Comparison of ENCODE assay signal across 1 cellular context in the genomic region with DNA sequence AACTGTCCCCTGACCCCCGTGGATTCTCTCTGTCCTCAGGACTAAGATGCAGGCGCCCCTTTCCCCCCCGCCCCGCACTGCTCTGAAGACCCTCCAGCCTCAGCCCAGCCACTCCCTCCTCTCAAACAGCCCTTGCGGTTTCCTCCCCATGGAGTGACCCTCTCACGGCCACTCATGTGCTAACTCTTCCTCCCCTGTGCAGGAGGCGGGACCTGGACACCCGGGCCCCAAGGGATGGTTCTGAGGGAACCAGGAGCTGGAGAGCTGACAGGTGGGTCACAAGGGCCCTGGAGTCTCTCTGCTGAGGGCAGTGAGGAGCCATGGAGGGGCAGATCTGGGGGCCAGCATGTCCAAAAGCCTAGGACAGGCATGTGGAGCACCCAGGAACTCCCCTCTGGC.
TF ChIP-seq lines count a peak whose summit lies in the region.

No MANE protein-coding gene starts in this region.

TF ChIP-seq in HepG2, 621 proteins besides CTCF, POLR2A, EP300 and RAD21:
- TF ChIP-seq DMAP1 (CRISPR knock-in tag; IDR thresholded peaks at IDR 0.05): peak; percentile 2; the same call in 1 of the 2 replicates
- TF ChIP-seq NKX3-1 (CRISPR knock-in tag; IDR thresholded peaks at IDR 0.05): no peak
- no peak for TF ChIP-seq SRY (CRISPR knock-in tag; IDR thresholded peaks at IDR 0.05)
- 0 out of 2 replicates have a peak, but pooled peaks have one; percentile 17 for TF ChIP-seq NR2F6 (IDR thresholded peaks at IDR 0.05)
- TF ChIP-seq NR2F6 (CRISPR knock-in tag; IDR thresholded peaks at IDR 0.05): no peak
- peak; percentile 34; the same call in 1 of the 2 replicates for TF ChIP-seq SALL1 (CRISPR knock-in tag; IDR thresholded peaks at IDR 0.05)
- TF ChIP-seq, protein P1, sequence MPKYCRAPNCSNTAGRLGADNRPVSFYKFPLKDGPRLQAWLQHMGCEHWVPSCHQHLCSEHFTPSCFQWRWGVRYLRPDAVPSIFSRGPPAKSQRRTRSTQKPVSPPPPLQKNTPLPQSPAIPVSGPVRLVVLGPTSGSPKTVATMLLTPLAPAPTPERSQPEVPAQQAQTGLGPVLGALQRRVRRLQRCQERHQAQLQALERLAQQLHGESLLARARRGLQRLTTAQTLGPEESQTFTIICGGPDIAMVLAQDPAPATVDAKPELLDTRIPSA (CRISPR knock-in tag; IDR thresholded peaks at IDR 0.05; ENCODE audit: borderline replicate concordance): no peak
- TF ChIP-seq, protein P2, sequence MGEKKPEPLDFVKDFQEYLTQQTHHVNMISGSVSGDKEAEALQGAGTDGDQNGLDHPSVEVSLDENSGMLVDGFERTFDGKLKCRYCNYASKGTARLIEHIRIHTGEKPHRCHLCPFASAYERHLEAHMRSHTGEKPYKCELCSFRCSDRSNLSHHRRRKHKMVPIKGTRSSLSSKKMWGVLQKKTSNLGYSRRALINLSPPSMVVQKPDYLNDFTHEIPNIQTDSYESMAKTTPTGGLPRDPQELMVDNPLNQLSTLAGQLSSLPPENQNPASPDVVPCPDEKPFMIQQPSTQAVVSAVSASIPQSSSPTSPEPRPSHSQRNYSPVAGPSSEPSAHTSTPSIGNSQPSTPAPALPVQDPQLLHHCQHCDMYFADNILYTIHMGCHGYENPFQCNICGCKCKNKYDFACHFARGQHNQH (CRISPR knock-in tag; IDR thresholded peaks at IDR 0.05): no peak
- no peak for TF ChIP-seq EED (CRISPR knock-in tag; IDR thresholded peaks at IDR 0.05)
- TF ChIP-seq FOXM1 (CRISPR knock-in tag; IDR thresholded peaks at IDR 0.05): no peak
- TF ChIP-seq BRCA1 (CRISPR knock-in tag; IDR thresholded peaks at IDR 0.05): no peak
- no peak for TF ChIP-seq ZFAT (CRISPR knock-in tag; conservative IDR thresholded peaks at IDR 0.05)
- no peak for TF ChIP-seq MXD1 (CRISPR knock-in tag; IDR thresholded peaks at IDR 0.05)
- TF ChIP-seq, protein P3, sequence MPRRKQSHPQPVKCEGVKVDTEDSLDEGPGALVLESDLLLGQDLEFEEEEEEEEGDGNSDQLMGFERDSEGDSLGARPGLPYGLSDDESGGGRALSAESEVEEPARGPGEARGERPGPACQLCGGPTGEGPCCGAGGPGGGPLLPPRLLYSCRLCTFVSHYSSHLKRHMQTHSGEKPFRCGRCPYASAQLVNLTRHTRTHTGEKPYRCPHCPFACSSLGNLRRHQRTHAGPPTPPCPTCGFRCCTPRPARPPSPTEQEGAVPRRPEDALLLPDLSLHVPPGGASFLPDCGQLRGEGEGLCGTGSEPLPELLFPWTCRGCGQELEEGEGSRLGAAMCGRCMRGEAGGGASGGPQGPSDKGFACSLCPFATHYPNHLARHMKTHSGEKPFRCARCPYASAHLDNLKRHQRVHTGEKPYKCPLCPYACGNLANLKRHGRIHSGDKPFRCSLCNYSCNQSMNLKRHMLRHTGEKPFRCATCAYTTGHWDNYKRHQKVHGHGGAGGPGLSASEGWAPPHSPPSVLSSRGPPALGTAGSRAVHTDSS (CRISPR knock-in tag; conservative IDR thresholded peaks at IDR 0.05): no peak
- no peak for TF ChIP-seq ZNF44 (CRISPR knock-in tag; IDR thresholded peaks at IDR 0.05)
- TF ChIP-seq, protein P4, sequence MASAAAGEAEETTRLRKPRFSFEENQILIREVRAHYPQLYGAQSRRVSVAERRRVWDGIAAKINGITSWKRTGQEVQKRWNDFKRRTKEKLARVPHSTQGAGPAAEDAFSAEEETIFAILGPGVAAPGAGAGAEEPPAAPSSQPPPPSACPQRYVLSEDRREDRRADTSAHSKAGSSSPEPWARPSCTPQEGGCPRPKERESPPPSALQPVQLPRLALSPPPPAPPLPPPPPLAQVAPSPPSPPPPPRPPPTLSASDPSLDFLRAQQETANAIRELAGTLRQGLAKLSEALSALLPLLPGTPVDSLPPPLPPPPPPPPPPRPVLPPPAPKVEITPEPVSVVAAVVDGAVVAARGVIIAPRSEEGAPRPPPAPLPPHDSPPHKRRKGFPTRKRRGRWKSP (CRISPR knock-in tag; IDR thresholded peaks at IDR 0.05): no peak
- TF ChIP-seq, protein P5, sequence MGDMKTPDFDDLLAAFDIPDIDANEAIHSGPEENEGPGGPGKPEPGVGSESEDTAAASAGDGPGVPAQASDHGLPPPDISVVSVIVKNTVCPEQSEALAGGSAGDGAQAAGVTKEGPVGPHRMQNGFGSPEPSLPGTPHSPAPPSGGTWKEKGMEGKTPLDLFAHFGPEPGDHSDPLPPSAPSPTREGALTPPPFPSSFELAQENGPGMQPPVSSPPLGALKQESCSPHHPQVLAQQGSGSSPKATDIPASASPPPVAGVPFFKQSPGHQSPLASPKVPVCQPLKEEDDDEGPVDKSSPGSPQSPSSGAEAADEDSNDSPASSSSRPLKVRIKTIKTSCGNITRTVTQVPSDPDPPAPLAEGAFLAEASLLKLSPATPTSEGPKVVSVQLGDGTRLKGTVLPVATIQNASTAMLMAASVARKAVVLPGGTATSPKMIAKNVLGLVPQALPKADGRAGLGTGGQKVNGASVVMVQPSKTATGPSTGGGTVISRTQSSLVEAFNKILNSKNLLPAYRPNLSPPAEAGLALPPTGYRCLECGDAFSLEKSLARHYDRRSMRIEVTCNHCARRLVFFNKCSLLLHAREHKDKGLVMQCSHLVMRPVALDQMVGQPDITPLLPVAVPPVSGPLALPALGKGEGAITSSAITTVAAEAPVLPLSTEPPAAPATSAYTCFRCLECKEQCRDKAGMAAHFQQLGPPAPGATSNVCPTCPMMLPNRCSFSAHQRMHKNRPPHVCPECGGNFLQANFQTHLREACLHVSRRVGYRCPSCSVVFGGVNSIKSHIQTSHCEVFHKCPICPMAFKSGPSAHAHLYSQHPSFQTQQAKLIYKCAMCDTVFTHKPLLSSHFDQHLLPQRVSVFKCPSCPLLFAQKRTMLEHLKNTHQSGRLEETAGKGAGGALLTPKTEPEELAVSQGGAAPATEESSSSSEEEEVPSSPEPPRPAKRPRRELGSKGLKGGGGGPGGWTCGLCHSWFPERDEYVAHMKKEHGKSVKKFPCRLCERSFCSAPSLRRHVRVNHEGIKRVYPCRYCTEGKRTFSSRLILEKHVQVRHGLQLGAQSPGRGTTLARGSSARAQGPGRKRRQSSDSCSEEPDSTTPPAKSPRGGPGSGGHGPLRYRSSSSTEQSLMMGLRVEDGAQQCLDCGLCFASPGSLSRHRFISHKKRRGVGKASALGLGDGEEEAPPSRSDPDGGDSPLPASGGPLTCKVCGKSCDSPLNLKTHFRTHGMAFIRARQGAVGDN (CRISPR knock-in tag; IDR thresholded peaks at IDR 0.05): peak; percentile 60
- 0 out of 2 replicates have a peak, but pooled peaks have one; percentile 22 for TF ChIP-seq ARNTL (CRISPR knock-in tag; IDR thresholded peaks at IDR 0.05)
